Comparison of ENCODE assay signal across 32 cellular contexts in the genomic region with DNA sequence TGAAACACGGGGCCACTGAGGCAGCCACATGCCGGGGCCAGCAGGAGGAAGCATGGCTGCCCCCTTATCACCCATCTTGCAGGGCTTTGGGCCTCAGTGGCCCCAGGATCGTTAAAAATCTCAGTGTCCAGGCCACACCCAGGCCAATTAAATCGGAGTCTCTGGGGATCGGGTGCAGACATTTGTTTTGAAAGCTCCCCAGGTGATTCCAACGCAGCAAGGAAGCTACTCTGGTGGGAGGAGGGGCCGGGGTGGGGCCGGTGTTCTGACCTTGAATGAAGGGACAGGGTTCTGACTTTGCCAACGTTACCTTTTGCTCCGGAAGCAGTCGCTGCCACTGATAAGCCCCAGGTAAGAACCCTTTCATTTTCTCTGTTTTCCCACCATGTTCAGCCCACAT.
"Had no signal": no experiment of that assay in that cellular context is flagged by ENCODE, and none has a peak within 500 bp of the region (broad histone marks: within the 10 kb centered on the region; RNA-seq: fewer than 3 reads in every experiment).

No MANE protein-coding gene starts in this region.

- H3K27ac Mint-ChIP-seq: activated B cell treated with CpG ODN at 0.5 μM for 24 hours; activated CD8-positive, alpha-beta memory T cell treated with anti-CD3 and anti-CD28 coated beads, Interleukin-2, amount 10 ng/mL, durations not matched to agents 7 days and 5 days; activated CD8-positive, alpha-beta T cell treated with anti-CD3 and anti-CD28 coated beads for 36 hours; activated naive CD4-positive, alpha-beta T cell treated with anti-CD3 and anti-CD28 coated beads, Interleukin-2, amount 10 ng/mL, durations not matched to agents 7 days and 5 days; activated naive CD4-positive, alpha-beta T cell treated with anti-CD3 and anti-CD28 coated beads, Interleukin-2, amount 50 U/mL, for 72 hours; activated naive CD8-positive, alpha-beta T cell treated with anti-CD3 and anti-CD28 coated beads, Interleukin-2, amount 10 ng/mL, durations not matched to agents 7 days and 5 days; activated T-cell treated with anti-CD3 and anti-CD28 coated beads, Interleukin-2, amount 50 U/mL, for 24 hours; activated T-cell treated with anti-CD3 and anti-CD28 coated beads, Interleukin-2, amount 50 U/mL, for 72 hours; brain; T-helper 17 cell; T-helper 2 cell treated with Interferon-gamma antibody and Interleukin-4, amounts not matched to agents 5 μg/mL and 100 μg/mL, for 36 hours had no signal

- H3K36me3 ChIP-seq: esophagus squamous epithelium, gastroesophageal sphincter, WERI-Rb-1 had no signal

- H3K4me1 Mint-ChIP-seq: activated B cell treated with CpG ODN at 0.5 μM for 24 hours; activated CD8-positive, alpha-beta memory T cell treated with anti-CD3 and anti-CD28 coated beads, Interleukin-2, amount 10 ng/mL, durations not matched to agents 7 days and 5 days; activated naive CD4-positive, alpha-beta T cell treated with anti-CD3 and anti-CD28 coated beads, Interleukin-2, amount 10 ng/mL, durations not matched to agents 7 days and 5 days; activated naive CD8-positive, alpha-beta T cell treated with anti-CD3 and anti-CD28 coated beads, Interleukin-2, amount 10 ng/mL, durations not matched to agents 7 days and 5 days; brain; central memory CD8-positive, alpha-beta T cell; T-helper 17 cell had no signal

- H3K27ac ChIP-seq: ascending aorta, epithelial cell of prostate, esophagus squamous epithelium, gastroesophageal sphincter, WERI-Rb-1 had no signal

- H3K27me3 ChIP-seq: ascending aorta had no signal

- H3K4me3 Mint-ChIP-seq: activated B cell treated with CpG ODN at 0.5 μM for 24 hours; activated CD8-positive, alpha-beta memory T cell treated with anti-CD3 and anti-CD28 coated beads, Interleukin-2, amount 10 ng/mL, durations not matched to agents 7 days and 5 days; activated CD8-positive, alpha-beta T cell treated with anti-CD3 and anti-CD28 coated beads for 36 hours; activated naive CD4-positive, alpha-beta T cell treated with anti-CD3 and anti-CD28 coated beads, Interleukin-2, amount 10 ng/mL, durations not matched to agents 7 days and 5 days; activated naive CD8-positive, alpha-beta T cell treated with anti-CD3 and anti-CD28 coated beads, Interleukin-2, amount 10 ng/mL, durations not matched to agents 7 days and 5 days; activated T-cell treated with anti-CD3 and anti-CD28 coated beads, Interleukin-2, amount 50 U/mL, for 24 hours; activated T-cell treated with anti-CD3 and anti-CD28 coated beads, Interleukin-2, amount 50 U/mL, for 72 hours; brain; central memory CD8-positive, alpha-beta T cell; T-helper 17 cell; T-helper 2 cell treated with Interferon-gamma antibody and Interleukin-4, amounts not matched to agents 5 μg/mL and 100 μg/mL, for 36 hours had no signal

- H3K36me3 Mint-ChIP-seq: activated CD8-positive, alpha-beta memory T cell treated with anti-CD3 and anti-CD28 coated beads, Interleukin-2, amount 10 ng/mL, durations not matched to agents 7 days and 5 days; activated naive CD4-positive, alpha-beta T cell treated with anti-CD3 and anti-CD28 coated beads, Interleukin-2, amount 10 ng/mL, durations not matched to agents 7 days and 5 days; activated naive CD8-positive, alpha-beta T cell treated with anti-CD3 and anti-CD28 coated beads, Interleukin-2, amount 10 ng/mL, durations not matched to agents 7 days and 5 days; brain had no signal

- ATAC-seq: activated CD4-positive, CD25-positive, alpha-beta regulatory T cell treated with anti-CD3 and anti-CD28 coated beads, Interleukin-2, amount 50 U/mL, for 24 hours; activated CD8-positive, alpha-beta memory T cell treated with anti-CD3 and anti-CD28 coated beads, Interleukin-2, amount 10 ng/mL, durations not matched to agents 7 days and 5 days; activated CD8-positive, alpha-beta T cell treated with anti-CD3 and anti-CD28 coated beads for 36 hours; activated naive CD4-positive, alpha-beta T cell treated with anti-CD3 and anti-CD28 coated beads, Interleukin-2, amount 50 U/mL, for 72 hours; activated T-cell treated with anti-CD3 and anti-CD28 coated beads, Interleukin-2, amount 50 U/mL, for 72 hours; gastroesophageal sphincter; T-helper 17 cell had no signal

- H3K27me3 Mint-ChIP-seq: activated B cell treated with CpG ODN at 0.5 μM for 24 hours; activated CD8-positive, alpha-beta memory T cell treated with anti-CD3 and anti-CD28 coated beads, Interleukin-2, amount 10 ng/mL, durations not matched to agents 7 days and 5 days; activated CD8-positive, alpha-beta T cell treated with anti-CD3 and anti-CD28 coated beads for 36 hours; central memory CD8-positive, alpha-beta T cell; T-helper 17 cell had no signal

- H3K4me3 ChIP-seq: ascending aorta, esophagus squamous epithelium, gastroesophageal sphincter had no signal

- H3K4me1 ChIP-seq: ascending aorta, esophagus squamous epithelium, gastroesophageal sphincter had no signal

- DNase-seq: activated B cell treated with CpG ODN at 0.5 μM for 24 hours; activated CD4-positive, alpha-beta T cell treated with anti-CD3 and anti-CD28 coated beads for 48 hours; activated CD4-positive, alpha-beta T cell treated with anti-CD3 and anti-CD28 coated beads, Interleukin-2, amount 50 U/mL, for 1 hour; activated CD4-positive, alpha-beta T cell treated with anti-CD3 and anti-CD28 coated beads, Interleukin-2, amount 50 U/mL, for 48 hours; activated CD8-positive, alpha-beta memory T cell treated with anti-CD3 and anti-CD28 coated beads, Interleukin-2, amount 10 ng/mL, durations not matched to agents 7 days and 5 days; activated CD8-positive, alpha-beta memory T cell treated with anti-CD3 and anti-CD28 coated beads, Interleukin-2, amount 50 U/mL, for 4 hours; activated CD8-positive, alpha-beta T cell treated with anti-CD3 and anti-CD28 coated beads for 36 hours; activated gamma-delta T cell; activated naive CD4-positive, alpha-beta T cell; activated naive CD4-positive, alpha-beta T cell treated with anti-CD3 and anti-CD28 coated beads, Interleukin-2, amount 10 ng/mL, durations not matched to agents 7 days and 5 days; activated naive CD8-positive, alpha-beta T cell treated with anti-CD3 and anti-CD28 coated beads, Interleukin-2, amount 10 ng/mL, durations not matched to agents 7 days and 5 days; activated T-cell treated with anti-CD3 and anti-CD28 coated beads for 4 hours; activated T-cell treated with anti-CD3 and anti-CD28 coated beads, Interleukin-2, amount 50 U/mL, for 24 hours; activated T-cell treated with anti-CD3 and anti-CD28 coated beads, Interleukin-2, amount 50 U/mL, for 72 hours; cortex of kidney; dermis blood vessel endothelial cell; effector CD8-positive, alpha-beta T cell; esophagus squamous epithelium; foreskin melanocyte; SW 1271; T-helper 1 cell; T-helper 17 cell; T1000; WERI-Rb-1 had no signal
